Comparison of ENCODE assay signal across 10 cellular contexts in genomic region chr20:11050350-11050749, GRCh38.
"Had no signal": no experiment of that assay in that cellular context is flagged by ENCODE, and none has a peak within 500 bp of the region (broad histone marks: within the 10 kb centered on the region; RNA-seq: fewer than 3 reads in every experiment).

No MANE protein-coding gene starts in this region.

- ATAC-seq: HCT116 had no signal

- H3K4me3 ChIP-seq: GM23248, HAP-1 had no signal

- H3K4me1 ChIP-seq: HAP-1 had no signal

- FAIRE-seq: HTR-8/SVneo had no signal

- H3K9me3 ChIP-seq: HAP-1 had no signal

- H3K4me2 ChIP-seq: KMS-11 had no signal

- DNase-seq: GM23248, GOT3, H7, HFFc6, Karpas-422, KBM-7 had no signal

- H3K27ac ChIP-seq: GM23248, KMS-11 had no signal

- H3K9ac ChIP-seq: GM23248, KMS-11 had no signal

- H3K36me3 ChIP-seq: HAP-1 had no signal

- H2AFZ ChIP-seq: GM23248 had no signal
